In genomic region chr7:98149293-98149692, GRCh38 we compare ENCODE assay signal across 27 cellular contexts.
"Had no signal": no experiment of that assay in that cellular context is flagged by ENCODE, and none has a peak within 500 bp of the region (broad histone marks: within the 10 kb centered on the region; RNA-seq: fewer than 3 reads in every experiment).

No MANE protein-coding gene starts in this region.

- H3K27ac ChIP-seq: body of pancreas, coronary artery, dorsolateral prefrontal cortex, WERI-Rb-1 had no signal

- ATAC-seq: activated CD4-positive, CD25-positive, alpha-beta regulatory T cell treated with anti-CD3 and anti-CD28 coated beads, Interleukin-2, amount 50 U/mL, for 24 hours; activated CD8-positive, alpha-beta T cell treated with anti-CD3 and anti-CD28 coated beads for 36 hours; activated T-cell treated with anti-CD3 and anti-CD28 coated beads, Interleukin-2, amount 50 U/mL, for 4 hours; activated T-helper 17 cell treated with anti-CD3 and anti-CD28 coated beads, Interleukin-2, amount 50 U/mL, for 72 hours; body of pancreas; esophagus mucosa; T-cell had no signal

- H3K27me3 ChIP-seq: body of pancreas, dorsolateral prefrontal cortex had no signal

- H3K4me1 ChIP-seq: body of pancreas had no signal

- H3K4me3 ChIP-seq: body of pancreas, coronary artery, dorsolateral prefrontal cortex had no signal

- H3K9me3 ChIP-seq: body of pancreas had no signal

- DNase-seq: activated B cell treated with CpG ODN at 0.5 μM for 24 hours; activated CD4-positive, alpha-beta T cell treated with anti-CD3 and anti-CD28 coated beads for 48 hours; activated CD4-positive, alpha-beta T cell treated with anti-CD3 and anti-CD28 coated beads, Interleukin-2, amount 50 U/mL, for 1 hour; activated CD4-positive, alpha-beta T cell treated with anti-CD3 and anti-CD28 coated beads, Interleukin-2, amount 50 U/mL, for 48 hours; activated CD8-positive, alpha-beta memory T cell treated with anti-CD3 and anti-CD28 coated beads for 24 hours; activated CD8-positive, alpha-beta T cell treated with anti-CD3 and anti-CD28 coated beads for 36 hours; activated effector memory CD4-positive, alpha-beta T cell treated with Interleukin-2 at 50 U/mL for 16 hours; activated gamma-delta T cell treated with Interleukin-2 at 50 U/mL for 16 hours; activated naive CD4-positive, alpha-beta T cell treated with anti-CD3 and anti-CD28 coated beads, Interleukin-2, amount 50 U/mL, for 16 hours; activated naive CD4-positive, alpha-beta T cell treated with Interleukin-2 at 50 U/mL for 16 hours; activated T-cell treated with anti-CD3 and anti-CD28 coated beads, Interleukin-2, amount 50 U/mL, for 4 hours; amniotic stem cell; aorta; body of pancreas; caudate nucleus; dorsolateral prefrontal cortex; effector memory CD4-positive, alpha-beta T cell; endodermal cell; foreskin fibroblast; SW 1271; T-cell; T1000; WERI-Rb-1 had no signal
